In genomic region chr2:1272835-1273234, GRCh38 we compare ENCODE assay signal across 18 cellular contexts.
"Had no signal": no experiment of that assay in that cellular context is flagged by ENCODE, and none has a peak within 500 bp of the region (broad histone marks: within the 10 kb centered on the region; RNA-seq: fewer than 3 reads in every experiment).

No MANE protein-coding gene starts in this region.

- DNase-seq: hippocampal formation; left ventricle myocardium inferior; mesendoderm; naive B cell; natural killer cell; nephron progenitor cell; ovary; right lobe of liver; stimulated activated CD4-positive, alpha-beta T cell treated with anti-CD3 and anti-CD28 coated beads, Interleukin-1b, Interleukin-23, amount 100 ng/mL, for 48 hours; stimulated activated CD4-positive, alpha-beta T cell treated with anti-CD3 and anti-CD28 coated beads, Interleukin-2, amount 100 ng/mL, for 48 hours; stimulated activated CD4-positive, alpha-beta T cell treated with anti-CD3 and anti-CD28 coated beads, Interleukin-4, amount 100 ng/mL, for 4 hours; stimulated activated naive B cell treated with anti-CD40 and anti-IgM and Interleukin-4, amounts not matched to agents 10 μg/mL and 1 μg/mL and 100 μg/mL, for 72 hours; stimulated activated naive CD8-positive, alpha-beta T cell treated with anti-CD3 and anti-CD28 coated beads, Interleukin-15, Interleukin-2, amounts not matched to agents 100 U/mL and 50 U/mL, for 24 hours; stomach; testis; thyroid gland; transverse colon; upper lobe of left lung had no signal
